In the genomic region with DNA sequence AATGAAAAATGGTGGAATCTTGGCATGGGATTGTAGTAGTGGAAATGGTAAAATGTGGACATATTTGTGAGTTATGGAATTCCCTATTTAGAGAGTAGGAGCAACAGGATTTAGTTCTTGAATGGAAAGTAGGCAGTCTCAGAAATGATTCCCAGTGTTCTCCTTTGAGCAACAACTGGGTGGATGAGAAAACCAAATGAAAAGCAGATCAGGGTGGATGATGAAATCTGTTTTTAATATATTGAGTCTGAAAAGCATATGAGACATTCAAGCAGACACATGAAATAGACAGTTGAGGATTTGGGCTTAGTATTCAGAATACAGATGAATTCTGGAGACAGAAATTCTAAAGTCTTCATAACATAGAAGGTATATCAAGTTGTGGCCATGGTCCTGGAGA, we compare ENCODE assay signal across 15 cellular contexts.
"Had no signal": no experiment of that assay in that cellular context is flagged by ENCODE, and none has a peak within 500 bp of the region (broad histone marks: within the 10 kb centered on the region; RNA-seq: fewer than 3 reads in every experiment).

No MANE protein-coding gene starts in this region.

- H3K9me3 ChIP-seq: adrenal gland, esophagus squamous epithelium, right lobe of liver, transverse colon had no signal

- DNase-seq: activated CD4-positive, alpha-beta T cell treated with anti-CD3 and anti-CD28 coated beads for 36 hours; activated CD8-positive, alpha-beta T cell treated with anti-CD3 and anti-CD28 coated beads for 36 hours; activated effector memory CD4-positive, alpha-beta T cell treated with Interleukin-2 at 50 U/mL for 16 hours; activated naive CD4-positive, alpha-beta T cell treated with anti-CD3 and anti-CD28 coated beads, Interleukin-2, amount 50 U/mL, for 16 hours; activated T-cell treated with anti-CD3 and anti-CD28 coated beads, Interleukin-2, amount 50 U/mL, for 4 hours; adrenal gland; esophagus squamous epithelium; left colon; right lobe of liver; stimulated activated CD4-positive, alpha-beta T cell treated with anti-CD3 and anti-CD28 coated beads, Interleukin-1b, Interleukin-23, amount 100 ng/mL, for 48 hours; transverse colon; WERI-Rb-1 had no signal

- H3K27ac Mint-ChIP-seq: activated CD4-positive, alpha-beta T cell treated with anti-CD3 and anti-CD28 coated beads for 36 hours; activated CD8-positive, alpha-beta T cell treated with anti-CD3 and anti-CD28 coated beads for 36 hours; T-helper 1 cell treated with Interleukin-12 subunit alpha and Interleukin-12 subunit beta and Interleukin-4 antibody, amounts not matched to agents 30 μg/mL and 1 μg/mL, for 36 hours had no signal

- H3K27me3 Mint-ChIP-seq: activated CD4-positive, alpha-beta T cell treated with anti-CD3 and anti-CD28 coated beads for 36 hours; activated CD8-positive, alpha-beta T cell treated with anti-CD3 and anti-CD28 coated beads for 36 hours had no signal

- H3K27ac ChIP-seq: adrenal gland, right lobe of liver, WERI-Rb-1 had no signal

- ATAC-seq: activated CD4-positive, alpha-beta T cell treated with anti-CD3 and anti-CD28 coated beads for 36 hours; activated CD8-positive, alpha-beta T cell treated with anti-CD3 and anti-CD28 coated beads for 36 hours; activated T-cell treated with anti-CD3 and anti-CD28 coated beads, Interleukin-2, amount 50 U/mL, for 4 hours; left colon had no signal

- H3K4me3 Mint-ChIP-seq: activated CD4-positive, alpha-beta T cell treated with anti-CD3 and anti-CD28 coated beads for 36 hours; activated CD8-positive, alpha-beta T cell treated with anti-CD3 and anti-CD28 coated beads for 36 hours; activated T-cell treated with anti-CD3 and anti-CD28 coated beads, Interleukin-2, amount 50 U/mL, for 4 hours; neural crest cell; T-helper 1 cell treated with Interleukin-12 subunit alpha and Interleukin-12 subunit beta and Interleukin-4 antibody, amounts not matched to agents 30 μg/mL and 1 μg/mL, for 36 hours had no signal

- H3K4me3 ChIP-seq: adrenal gland, esophagus squamous epithelium, lung, right lobe of liver, transverse colon had no signal

- H3K27me3 ChIP-seq: adrenal gland, esophagus squamous epithelium, right lobe of liver, transverse colon had no signal

- H3K4me1 ChIP-seq: right lobe of liver had no signal

- H3K36me3 ChIP-seq: WERI-Rb-1 had no signal
